In the genomic region with DNA sequence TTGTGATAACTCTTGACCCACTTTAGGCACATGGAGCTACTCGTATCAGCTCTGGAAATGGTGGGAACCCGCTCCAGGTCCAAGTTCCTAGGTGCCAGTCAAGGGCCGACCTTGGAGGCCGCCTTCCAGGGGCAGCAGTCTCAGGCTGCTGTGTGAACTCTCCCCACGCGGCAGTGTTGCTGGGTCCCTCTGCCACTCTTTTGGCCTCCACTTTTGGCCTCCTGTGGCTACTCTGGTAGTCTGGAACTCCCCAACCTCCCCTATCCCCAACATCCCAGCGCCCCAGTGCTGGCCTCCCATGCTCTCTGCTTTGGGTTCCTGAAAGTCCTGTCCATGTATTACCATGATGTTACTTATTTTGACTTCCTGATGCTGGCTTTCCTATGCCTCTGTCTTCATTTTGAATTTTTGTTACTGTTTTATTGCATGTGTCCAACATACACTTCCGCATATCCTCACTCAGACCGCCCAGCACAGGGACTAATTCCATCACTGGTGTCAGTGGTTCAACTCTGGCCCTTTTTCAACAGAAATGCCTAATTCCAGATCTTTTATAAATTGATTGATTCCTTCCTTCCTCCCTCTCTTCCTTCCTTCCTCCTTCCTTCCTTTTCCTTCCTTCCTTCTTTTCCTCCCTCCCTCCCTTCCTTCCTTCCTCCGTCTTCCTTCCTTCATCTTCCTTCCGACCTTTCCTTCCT, we compare ENCODE assay signal across 1 cellular context.
TF ChIP-seq lines count a peak whose summit lies in the region.

No MANE protein-coding gene starts in this region.

TF ChIP-seq in endothelial cell of umbilical vein, 7 proteins besides CTCF, POLR2A, EP300 and RAD21:
- TF ChIP-seq FOS (IDR thresholded peaks at IDR 0.05; ENCODE audit: borderline replicate concordance, insufficient read depth, low read length) (no peak), POLR2AphosphoS5 (IDR thresholded peaks at IDR 0.05; ENCODE audit: insufficient read depth, low read depth, low read length) (no peak), EZH2 (IDR thresholded peaks at IDR 0.05; ENCODE audit: borderline replicate concordance, low read depth, low read length, severe bottlenecking) (no peak), GATA2 (IDR thresholded peaks at IDR 0.05; ENCODE audit: insufficient read depth, insufficient read length, low read depth, low read length) (no peak), MYC (IDR thresholded peaks at IDR 0.05; ENCODE audit: low read depth, low read length) (no peak), JUN (IDR thresholded peaks at IDR 0.05; ENCODE audit: borderline replicate concordance, insufficient read depth, insufficient read length, low read depth) (no peak)
- TF ChIP-seq, protein P1, sequence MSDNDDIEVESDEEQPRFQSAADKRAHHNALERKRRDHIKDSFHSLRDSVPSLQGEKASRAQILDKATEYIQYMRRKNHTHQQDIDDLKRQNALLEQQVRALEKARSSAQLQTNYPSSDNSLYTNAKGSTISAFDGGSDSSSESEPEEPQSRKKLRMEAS (IDR thresholded peaks at IDR 0.05; ENCODE audit: insufficient read depth, insufficient read length): no peak
TF ChIP-seq in endothelial cell of umbilical vein: peak in this region for 0.
